In genomic region chr3:113769551-113769950, GRCh38 we compare ENCODE assay signal across 10 cellular contexts. TPM values are rescaled to one million over a fixed set of nuclear protein-coding genes. Genes with fewer than 3 reads are reported as not detected.
DNase-seq lines count a peak whose midpoint lies in the region; ATAC-seq, FAIRE-seq and TF ChIP-seq lines count a peak whose summit lies in the region.
"Had no signal": no experiment of that assay in that cellular context is flagged by ENCODE, and none has a peak within 500 bp of the region (broad histone marks: within the 10 kb centered on the region; RNA-seq: fewer than 3 reads in every experiment).

No MANE protein-coding gene starts in this region.

- H3K27me3 ChIP-seq in BJ (ENCODE audit: control insufficient read depth, insufficient read depth, low read length) = no peaks in the 10 kb centered on the region

- 0 out of 2 replicates have a peak, but pooled peaks have one; percentile 16 for TF ChIP-seq CTCF in BJ (IDR thresholded peaks at IDR 0.05; ENCODE audit: insufficient read depth, low read depth, low read length)

- CTCF ChIA-PET in BJ (lab: Yijun Ruan, JAX) = interaction anchor here (1.5 kb wide), 1 partner anchor 27 kb away, joined by 4 read pairs; no protein-coding TSS in a partner anchor

- POLR2A ChIA-PET in BJ (lab: Charles Lee) = interaction anchor here (0.6 kb wide), 2 partner anchors 11 to 69 kb away, joined by 3 read pairs; partner anchors contain the start of gene GRAMD1C

- peak; percentile 85 for FAIRE-seq in RCC 7860 (lab: Jason Lieb, UNC)

- no peaks in the 10 kb centered on the region for H3K36me3 ChIP-seq in BJ (ENCODE audit: control insufficient read depth, insufficient read depth, low read length)
- H3K36me3 ChIP-seq: lower lobe of right lung had no signal

- no peak overlapping the region for H3K4me3 ChIP-seq in BJ (ENCODE audit: low read depth, low read length)
- H3K4me3 ChIP-seq: lower lobe of right lung had no signal

- DNase-seq in BJ (ENCODE audit: low read depth) (no peak), RCC 7860 (ENCODE audit: low spot score) (peak; percentile 34), iris pigment epithelial cell (ENCODE audit: low read depth) (peak; percentile 71), NCI-H1105 (lab: John Stamatoyannopoulos, UW) (no peak), NCI-H2081 treated with DMSO at 0.1 percent for 48 hours (lab: John Stamatoyannopoulos, UW) (no peak)
- DNase-seq: DMS79 treated with DMSO at 0.1 percent for 48 hours, lower lobe of right lung had no signal

- peak; percentile 73 for ATAC-seq in GM21723 (IDR thresholded peaks at IDR 0.05; ENCODE audit: unreplicated experiment)
- no peak for ATAC-seq in HG02884 (IDR thresholded peaks at IDR 0.05; ENCODE audit: unreplicated experiment)
- ATAC-seq in GM21360 (IDR thresholded peaks at IDR 0.05; ENCODE audit: unreplicated experiment) = no peak

RNA-seq across cellular contexts. Expression of gene ATP6V1A, which starts 22.7 kb away (rescaled TPM):
- polyA plus RNA-seq in BJ (2011; rRNA removed) = 14.5 and 29.7 TPM in 2 replicates
- 24.3 and 29.0 TPM in 2 replicates for polyA minus RNA-seq in BJ (2011; rRNA and poly(A)+ RNA removed)

RNA-seq across cellular contexts. Expression of gene NAA50, which starts 23.5 kb away (rescaled TPM):
- 32.0 and 71.8 TPM in 2 replicates for polyA plus RNA-seq in BJ (2011; rRNA removed)
- polyA minus RNA-seq in BJ (2011; rRNA and poly(A)+ RNA removed) = 18.7 and 19.8 TPM in 2 replicates

Comparison
In these comparisons a context has a peak if more than half of its experiments do, and no peak if none do; other contexts are left out.
1. DNase-seq: peak in RCC 7860 (single experiment) and iris pigment epithelial cell (single experiment); none in BJ (single experiment), NCI-H1105 (single experiment) and NCI-H2081 treated with DMSO at 0.1 percent for 48 hours (single experiment).